21 cellular contexts compared by ENCODE assay signal in the genomic region with DNA sequence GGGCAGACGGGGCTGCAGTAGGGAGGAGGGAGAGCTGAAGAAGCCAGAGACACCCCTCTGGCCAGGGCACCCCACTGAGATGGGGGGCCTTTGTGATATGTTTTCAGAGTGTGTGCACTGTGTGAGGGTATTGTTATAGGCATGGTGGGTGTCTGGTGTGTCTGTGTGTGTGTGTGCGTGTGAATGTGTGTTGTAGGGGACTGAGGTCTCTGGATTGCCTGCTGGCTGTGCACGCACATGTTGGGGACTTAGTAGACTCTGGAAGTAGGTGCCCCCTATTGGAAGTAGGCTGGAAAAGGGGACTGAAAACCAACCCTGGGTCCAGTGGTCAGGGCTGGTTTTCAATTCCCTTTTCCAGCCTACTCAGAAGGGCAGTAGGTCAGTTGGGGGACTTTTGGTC.
DNase-seq lines count a peak whose midpoint lies in the region; ATAC-seq and TF ChIP-seq lines count a peak whose summit lies in the region.
"Had no signal": no experiment of that assay in that cellular context is flagged by ENCODE, and none has a peak within 500 bp of the region (broad histone marks: within the 10 kb centered on the region; RNA-seq: fewer than 3 reads in every experiment).

No MANE protein-coding gene starts in this region.

- H3K27ac ChIP-seq in heart left ventricle: no peak overlapping the region
- no peak overlapping the region for H3K27ac ChIP-seq in spleen
- H3K27ac ChIP-seq: Peyer's patch had no signal

- H3K4me3 Mint-ChIP-seq in WTC11: no peak overlapping the region
- H3K4me3 Mint-ChIP-seq: CD8-positive, alpha-beta memory T cell had no signal

- peak; percentile 4 for DNase-seq in cardiac septum (ENCODE audit: low spot score)
- no peak for DNase-seq in heart left ventricle
- no peak for DNase-seq in WTC11 (ENCODE audit: low spot score)
- DNase-seq in iPS-NIHi11 (ENCODE audit: low spot score): peak; percentile 50
- peak; percentile 7 for DNase-seq in sciatic nerve (ENCODE audit: low spot score)
- no peak for DNase-seq in spleen
- no peak for DNase-seq in cerebellum (ENCODE audit: low spot score)
- no peak for DNase-seq in activated gamma-delta T cell (lab: John Stamatoyannopoulos, UW)
- DNase-seq: AML-193; C1 segment of cervical spinal cord; CD8-positive, alpha-beta memory T cell; NCI-H1092 treated with DMSO at 0.1 percent for 48 hours; NCI-H1436 treated with DMSO at 0.1 percent for 48 hours; NCI-H1930; NCI-H345; NCI-H524; NCI-H774; NK-92 treated with Interleukin-12 subunit alpha and Interleukin-12 subunit beta, amount 100 ng/mL, for 24 hours had no signal

- CTCF ChIA-PET in WTC11 (lab: Charles Lee): interaction anchor here (1.2 to 1.5 kb wide), 3 partner anchors 9 to 51 kb away, joined by 5 to 11 read pairs (median 5); no protein-coding TSS in a partner anchor

- H3K9me3 ChIP-seq in heart left ventricle (peaks cover 0 to 6% (median 0%) of the 10 kb centered on the region in 12 donors), spleen (no peaks in the 10 kb centered on the region)
- H3K9me3 ChIP-seq: Peyer's patch had no signal

- H3K4me3 ChIP-seq in heart left ventricle (no peak overlapping the region), spleen (no peak overlapping the region)
- H3K4me3 ChIP-seq: Peyer's patch had no signal

- TF ChIP-seq POLR2A in heart left ventricle (IDR thresholded peaks at IDR 0.05) (no peak), spleen (IDR thresholded peaks at IDR 0.05) (no peak)

- ATAC-seq in heart left ventricle: no peak
- peak; percentile 73 for ATAC-seq in WTC11
- ATAC-seq in sciatic nerve: no peak
- ATAC-seq: HCT116, SK-N-SH treated with all-trans-retinoic acid at 6 μM for 48 hours had no signal

- H3K4me1 Mint-ChIP-seq in WTC11: peaks cover 5% of the 10 kb centered on the region; the same call in 1 of the 2 replicates
- H3K4me1 Mint-ChIP-seq: CD8-positive, alpha-beta memory T cell had no signal

- intact Hi-C loops in cardiac septum (cut with DNase I) (no loop called here), heart left ventricle (cut with DNase I) (no loop called here), sciatic nerve (cut with DNase I) (no loop called here), spleen (cut with DNase I; ENCODE audit: low total_unique reads) (no loop called here)

- peaks cover 0 to 48% (median 19%) of the 10 kb centered on the region in 9 donors for H3K27me3 ChIP-seq in heart left ventricle
- H3K27me3 ChIP-seq in spleen (replicated peaks in 1 of 7): peaks cover 0 to 75% (median 14%) of the 10 kb centered on the region in 7 donors
- H3K27me3 ChIP-seq: Peyer's patch had no signal

- H3K36me3 ChIP-seq in heart left ventricle (no peaks in the 10 kb centered on the region), spleen (no peaks in the 10 kb centered on the region)
- H3K36me3 ChIP-seq: Peyer's patch had no signal

- peaks cover 14% of the 10 kb centered on the region for H3K27me3 Mint-ChIP-seq in WTC11 (ENCODE audit: low read depth)

- TF ChIP-seq CTCF in heart left ventricle (IDR thresholded peaks at IDR 0.05) (no peak), WTC11 (IDR thresholded peaks at IDR 0.05) (no peak), spleen (IDR thresholded peaks at IDR 0.05 in 8 of 11, conservative IDR thresholded peaks at IDR 0.05 in 3 of 11) (no peak)

- H3K9me3 Mint-ChIP-seq in WTC11: no peaks in the 10 kb centered on the region
- H3K9me3 Mint-ChIP-seq: CD8-positive, alpha-beta memory T cell had no signal

- 45 to 61% (median 53%) methylated on average over 3 of the region's 3 CpGs for WGBS in heart left ventricle, 4 donors
- 48 to 67% (median 56%) methylated on average over 3 of the region's 3 CpGs for WGBS in spleen, 5 donors

- POLR2A ChIA-PET in WTC11 (lab: Charles Lee): no interaction called here

- H3K4me1 ChIP-seq in heart left ventricle (no peaks in the 10 kb centered on the region), spleen (no peaks in the 10 kb centered on the region)
- H3K4me1 ChIP-seq: Peyer's patch had no signal

- no peak overlapping the region for H3K27ac Mint-ChIP-seq in WTC11
- H3K27ac Mint-ChIP-seq: CD8-positive, alpha-beta memory T cell had no signal

- no peaks in the 10 kb centered on the region for H3K36me3 Mint-ChIP-seq in WTC11

TF ChIP-seq in WTC11, 78 proteins besides CTCF, POLR2A, EP300 and RAD21:
- TF ChIP-seq GABPB1 (CRISPR knock-in tag; IDR thresholded peaks at IDR 0.05) (no peak), HMGXB4 (CRISPR knock-in tag; IDR thresholded peaks at IDR 0.05) (no peak)

Comparison
In these comparisons a context has a peak if more than half of its experiments do, and no peak if none do; other contexts are left out.
1. DNase-seq: peak in cardiac septum (single experiment), iPS-NIHi11 (single experiment) and sciatic nerve (single experiment); none in heart left ventricle (0 of 5), WTC11 (single experiment), spleen (single experiment), cerebellum (single experiment) and activated gamma-delta T cell (single experiment).